In the genomic region with DNA sequence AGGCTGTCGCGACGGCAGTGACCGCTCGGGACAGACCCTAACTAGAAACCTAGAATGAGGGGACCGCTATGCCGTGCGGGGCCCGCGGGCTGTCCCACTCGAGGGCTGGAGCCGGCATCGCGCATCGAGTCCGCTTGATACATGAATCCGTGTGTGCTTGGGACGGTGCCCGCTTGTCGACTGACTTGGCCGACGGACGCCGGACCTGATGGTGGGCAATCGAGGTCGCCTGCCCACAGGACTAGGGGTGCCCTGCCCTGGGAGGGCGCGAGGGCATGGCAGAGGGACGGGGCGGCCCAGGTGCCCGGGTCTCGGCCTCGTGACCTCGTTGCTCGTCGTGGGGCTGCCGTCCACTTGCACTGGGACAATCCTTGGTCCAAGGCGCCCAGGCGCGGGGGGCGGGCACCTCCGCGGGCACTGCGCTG, we compare ENCODE assay signal across 8 cellular contexts. TPM values are rescaled to one million over a fixed set of nuclear protein-coding genes. Genes with fewer than 3 reads are reported as not detected.
DNase-seq lines count a peak whose midpoint lies in the region; ATAC-seq and TF ChIP-seq lines count a peak whose summit lies in the region.

No MANE protein-coding gene starts in this region.

- peak; percentile 1 for ATAC-seq in GM19455 (IDR thresholded peaks at IDR 0.05; ENCODE audit: unreplicated experiment)
- ATAC-seq in T-helper 17 cell: peak; percentile 0
- no peak for ATAC-seq in upper lobe of left lung (ENCODE audit: low FRiP score in 2 of 2)
- no peak for ATAC-seq in HG02798 (IDR thresholded peaks at IDR 0.05; ENCODE audit: poor library complexity, unreplicated experiment)
- ATAC-seq in HG03039 (IDR thresholded peaks at IDR 0.05; ENCODE audit: unreplicated experiment): no peak

- TF ChIP-seq EP300 in upper lobe of left lung (IDR thresholded peaks at IDR 0.05): no peak

- H3K27me3 Mint-ChIP-seq in T-helper 17 cell: no peaks in the 10 kb centered on the region

- no peaks in the 10 kb centered on the region for H3K9me3 ChIP-seq in T-helper 17 cell (ENCODE audit: control insufficient read depth, low read length, poor library complexity, severe bottlenecking)
- no peaks in the 10 kb centered on the region for H3K9me3 ChIP-seq in mucosa of rectum (ENCODE audit: control insufficient read depth in 2 of 2, low read length in 2 of 2)
- no peaks in the 10 kb centered on the region for H3K9me3 ChIP-seq in upper lobe of left lung

- DNase-seq in AG09309 (ENCODE audit: low read depth) (no peak), T-helper 17 cell (peak in 2 of 3 donors; percentile 33 to 48), dermis blood vessel endothelial cell (peak; percentile 60), upper lobe of left lung (no peak)

- peak overlapping the region; percentile 96 for H3K4me3 Mint-ChIP-seq in T-helper 17 cell

- peak overlapping the region; percentile 100 for H3K27ac Mint-ChIP-seq in T-helper 17 cell

- H3K36me3 Mint-ChIP-seq in T-helper 17 cell (ENCODE audit: low read depth): peaks cover 11% of the 10 kb centered on the region

- H3K4me3 ChIP-seq in AG09309 (ENCODE audit: control insufficient read depth, low read depth, low read length): peak overlapping the region; percentile 25
- H3K4me3 ChIP-seq in mucosa of rectum (ENCODE audit: low read length in 2 of 2): peak overlapping the region; percentile 86 to 89
- H3K4me3 ChIP-seq in upper lobe of left lung: peak overlapping the region; percentile 41 to 98 (median 78)

- peaks cover 19% of the 10 kb centered on the region for H3K4me1 Mint-ChIP-seq in T-helper 17 cell

- H3K9ac ChIP-seq in mucosa of rectum (ENCODE audit: low read depth in 1 of 2, low read length in 2 of 2): peak overlapping the region; percentile 94 to 98

- H3K4me1 ChIP-seq in mucosa of rectum (ENCODE audit: control insufficient read depth in 2 of 2, insufficient read depth in 2 of 2, low read length in 2 of 2) (peaks cover 26% of the 10 kb centered on the region in 2 donors), upper lobe of left lung (peaks cover 25 to 49% (median 28%) of the 10 kb centered on the region in 4 donors)

- TF ChIP-seq POLR2A in upper lobe of left lung (IDR thresholded peaks at IDR 0.05): peak in 3 of 4 donors; percentile 54 to 92 (median 91)

- WGBS in upper lobe of left lung, 2 donors: 0 to 19% methylated on average over 7 to 8 of the region's 44 CpGs

- H3K36me3 ChIP-seq in mucosa of rectum (ENCODE audit: control insufficient read depth in 2 of 2, insufficient read depth in 2 of 2, low read length in 2 of 2): peaks cover 8 to 11% of the 10 kb centered on the region in 2 donors
- peaks cover 5 to 11% (median 10%) of the 10 kb centered on the region in 4 donors for H3K36me3 ChIP-seq in upper lobe of left lung

- H3K27ac ChIP-seq in mucosa of rectum (ENCODE audit: low read depth in 2 of 2, low read length in 2 of 2) (peak overlapping the region; percentile 100), upper lobe of left lung (peak overlapping the region; percentile 100)

- H3K27me3 ChIP-seq in mucosa of rectum (ENCODE audit: control insufficient read depth in 2 of 2, insufficient read depth in 2 of 2, low read length in 2 of 2) (no peaks in the 10 kb centered on the region), upper lobe of left lung (no peaks in the 10 kb centered on the region)

- TF ChIP-seq CTCF in AG09309 (IDR thresholded peaks at IDR 0.05; ENCODE audit: control insufficient read depth, insufficient read depth, low read depth, low read length, missing control alignments) (no peak), upper lobe of left lung (IDR thresholded peaks at IDR 0.05) (no peak)

RNA-seq across cellular contexts. Expression of a gene that starts 0.7 kb away (rescaled TPM):
- total RNA-seq in T-helper 17 cell (1,000 to 10,000 TPM; 1,121 to 1,256 TPM), dermis blood vessel endothelial cell (1,131 and 1,294 TPM in 2 replicates), upper lobe of left lung (100 to 1,000 TPM; 344 to 896 (median 663) TPM)

Comparison
In these comparisons a context has a peak if more than half of its experiments do, and no peak if none do; other contexts are left out.
1. DNase-seq: peak in T-helper 17 cell (2 of 3) and dermis blood vessel endothelial cell (single experiment); none in AG09309 (single experiment) and upper lobe of left lung (0 of 2).
2. H3K4me3 ChIP-seq: peak in every context shown above with its lines; median percentile 88 in mucosa of rectum; 78 in upper lobe of left lung; 25 in AG09309.
3. ATAC-seq: peak in GM19455 (single experiment) and T-helper 17 cell (single experiment); none in upper lobe of left lung (0 of 2), HG02798 (single experiment) and HG03039 (single experiment).